In genomic region chr9:965497-965896, GRCh38 we compare ENCODE assay signal across 39 cellular contexts. TPM values are rescaled to one million over a fixed set of nuclear protein-coding genes. Genes with fewer than 3 reads are reported as not detected.
"Had no signal": no experiment of that assay in that cellular context is flagged by ENCODE, and none has a peak within 500 bp of the region (broad histone marks: within the 10 kb centered on the region; RNA-seq: fewer than 3 reads in every experiment).

No MANE protein-coding gene starts in this region.

- H3K36me3 ChIP-seq: adrenal gland had no signal

- DNase-seq: activated B cell treated with CpG ODN at 0.5 μM for 24 hours; activated CD4-positive, alpha-beta memory T cell treated with anti-CD3 and anti-CD28 coated beads for 36 hours; activated CD4-positive, alpha-beta T cell treated with anti-CD3 and anti-CD28 coated beads for 4 hours; activated CD4-positive, alpha-beta T cell treated with anti-CD3 and anti-CD28 coated beads, Interleukin-2, amount 50 U/mL, for 1 hour; activated CD4-positive, CD25-positive, alpha-beta regulatory T cell treated with anti-CD3 and anti-CD28 coated beads, Interleukin-2, amount 50 U/mL, for 72 hours; activated CD8-positive, alpha-beta memory T cell treated with anti-CD3 and anti-CD28 coated beads, Interleukin-2, amount 50 U/mL, for 4 hours; activated gamma-delta T cell treated with Interleukin-2 at 50 U/mL for 16 hours; activated naive CD4-positive, alpha-beta T cell treated with anti-CD3 and anti-CD28 coated beads for 36 hours; activated T-cell treated with anti-CD3 and anti-CD28 coated beads for 4 hours; activated T-cell treated with anti-CD3 and anti-CD28 coated beads, Interleukin-2, amount 50 U/mL, for 4 hours; adrenal gland; caudate nucleus; cerebellar nuclear complex; Kasumi-1; KG1; NCI-H1048; NCI-H1105 treated with DMSO at 0.1 percent for 48 hours; NCI-H1436 treated with DMSO at 0.1 percent for 48 hours; NCI-H1694 treated with DMSO at 0.1 percent for 48 hours; NCI-H2029; NCI-H446; NCI-H524; NCI-H69; NCI-H82; NK-92 treated with Interleukin-12 subunit alpha and Interleukin-12 subunit beta, amount 100 ng/mL, for 24 hours; PC-9; Right ventricle myocardium superior; SW 1271; T-helper 1 cell; T-helper 2 cell; T-helper 9 cell had no signal

- ATAC-seq: activated naive CD4-positive, alpha-beta T cell treated with anti-CD3 and anti-CD28 coated beads, Interleukin-2, amount 50 U/mL, for 72 hours; activated T-cell treated with anti-CD3 and anti-CD28 coated beads, Interleukin-2, amount 50 U/mL, for 4 hours had no signal

- H3K27ac ChIP-seq: adrenal gland, PC-9, RWPE1, VCaP had no signal

- H3K4me2 ChIP-seq: PC-9 had no signal

- H2AFZ ChIP-seq: PC-9 had no signal

- H3K9me3 ChIP-seq: adrenal gland had no signal

- H3K4me3 ChIP-seq: adrenal gland, PC-9 had no signal

RNA-seq across cellular contexts. Expression of gene DMRT3, which starts 11.0 kb away (rescaled TPM):
- total RNA-seq: activated B cell treated with CpG ODN at 0.5 μM for 24 hours; activated CD4-positive, alpha-beta memory T cell treated with anti-CD3 and anti-CD28 coated beads for 36 hours; activated naive CD4-positive, alpha-beta T cell treated with anti-CD3 and anti-CD28 coated beads for 36 hours; activated naive CD4-positive, alpha-beta T cell treated with anti-CD3 and anti-CD28 coated beads, Interleukin-2, amount 50 U/mL, for 72 hours; activated T-cell treated with anti-CD3 and anti-CD28 coated beads, Interleukin-2, amount 50 U/mL, for 4 hours; activated T-helper 1 cell treated with anti-CD3 and anti-CD28 coated beads, Interleukin-12 subunit alpha, Interleukin-12 subunit beta, Interleukin-2, Interleukin-4 antibody, amounts not matched to agents 30 ng/mL and 10 ng/mL and 1 ng/mL, durations not matched to agents 14 hours and 24 hours and 36 hours; adrenal gland; astrocyte; bronchial epithelial cell; M059J; OCI-LY7; PC-9; Right ventricle myocardium superior had no signal
